ENCODE assay signal across 26 cellular contexts in genomic region chr9:134179918-134180785, GRCh38. TPM values are rescaled to one million over a fixed set of nuclear protein-coding genes. Genes with fewer than 3 reads are reported as not detected.
A peak's percentile ranks its signal among the peaks of the same experiment; 100 is the strongest.
DNase-seq lines count a peak whose midpoint lies in the region; ATAC-seq and TF ChIP-seq lines count a peak whose summit lies in the region.
"Had no signal": no experiment of that assay in that cellular context is flagged by ENCODE, and none has a peak within 500 bp of the region (broad histone marks: within the 10 kb centered on the region; RNA-seq: fewer than 3 reads in every experiment).

No MANE protein-coding gene starts in this region.

- H3K4me3 Mint-ChIP-seq in activated T-cell treated with anti-CD3 and anti-CD28 coated beads, Interleukin-2, amount 50 U/mL, for 4 hours = no peak overlapping the region
- H3K4me3 Mint-ChIP-seq in CD8-positive, alpha-beta memory T cell = peak overlapping the region in 4 of 7 donors; percentile 31 to 70 (median 47)
- no peak overlapping the region for H3K4me3 Mint-ChIP-seq in glutamatergic neuron (ENCODE audit: unreplicated experiment)
- H3K4me3 Mint-ChIP-seq: activated T-helper 17 cell treated with anti-CD3 and anti-CD28 coated beads, Interleukin-2, amount 50 U/mL, for 72 hours; CD4-positive, alpha-beta T cell; T-helper 2 cell treated with Interferon-gamma antibody and Interleukin-4, amounts not matched to agents 5 μg/mL and 100 μg/mL, for 36 hours; WTC11 had no signal

- H3K27me3 ChIP-seq in CD8-positive, alpha-beta memory T cell (ENCODE audit: insufficient read depth, low read length, poor library complexity, severe bottlenecking) = no peaks in the 10 kb centered on the region
- H3K27me3 ChIP-seq in foreskin keratinocyte = no peaks in the 10 kb centered on the region
- H3K27me3 ChIP-seq: cardiac muscle cell, MG63, uterus had no signal

- H3K36me3 ChIP-seq in CD8-positive, alpha-beta memory T cell (ENCODE audit: insufficient read depth, low read length) = no peaks in the 10 kb centered on the region
- H3K36me3 ChIP-seq: cardiac muscle cell, gastroesophageal sphincter, MG63, pancreas, SJSA1, uterus had no signal

- H3K4me1 ChIP-seq in CD8-positive, alpha-beta memory T cell (ENCODE audit: insufficient read depth, low read length) = peaks cover 19% of the 10 kb centered on the region
- no peaks in the 10 kb centered on the region for H3K4me1 ChIP-seq in foreskin keratinocyte
- H3K4me1 ChIP-seq: pancreas had no signal

- H3K9me3 ChIP-seq in CD8-positive, alpha-beta memory T cell (ENCODE audit: low read length) = no peaks in the 10 kb centered on the region
- H3K9me3 ChIP-seq: gastroesophageal sphincter, MG63, pancreas, SJSA1, uterus had no signal

- H3K27me3 Mint-ChIP-seq in activated T-cell treated with anti-CD3 and anti-CD28 coated beads, Interleukin-2, amount 50 U/mL, for 4 hours (ENCODE audit: low read depth) = peaks cover 8% of the 10 kb centered on the region
- H3K27me3 Mint-ChIP-seq in CD8-positive, alpha-beta memory T cell = no peaks in the 10 kb centered on the region
- peaks cover 5% of the 10 kb centered on the region for H3K27me3 Mint-ChIP-seq in glutamatergic neuron (ENCODE audit: unreplicated experiment)
- H3K27me3 Mint-ChIP-seq: CD4-positive, alpha-beta T cell had no signal

- no peaks in the 10 kb centered on the region for H3K9me3 Mint-ChIP-seq in activated T-cell treated with anti-CD3 and anti-CD28 coated beads, Interleukin-2, amount 50 U/mL, for 4 hours
- peaks cover 0 to 2% (median 0%) of the 10 kb centered on the region in 5 donors for H3K9me3 Mint-ChIP-seq in CD8-positive, alpha-beta memory T cell
- peaks cover 14% of the 10 kb centered on the region for H3K9me3 Mint-ChIP-seq in glutamatergic neuron (ENCODE audit: unreplicated experiment)
- H3K9me3 Mint-ChIP-seq: activated T-helper 17 cell treated with anti-CD3 and anti-CD28 coated beads, Interleukin-2, amount 50 U/mL, for 72 hours; CD4-positive, alpha-beta T cell; IgD-negative memory B cell had no signal

- intact Hi-C loops in posterior vena cava (cut with DNase I) = loop anchor here in 1 of 2 donors (10.0 kb wide), 1 partner anchor 145 kb away; the partner anchor contains the start of gene RXRA

- TF ChIP-seq CTCF in glutamatergic neuron (IDR thresholded peaks at IDR 0.05; ENCODE audit: partially characterized antibody, unreplicated experiment) (no peak), foreskin keratinocyte (conservative IDR thresholded peaks at IDR 0.05) (no peak)

- peak; percentile 3 for DNase-seq in activated T-cell treated with anti-CD3 and anti-CD28 coated beads, Interleukin-2, amount 50 U/mL, for 4 hours
- DNase-seq in activated T-cell treated with anti-CD3 and anti-CD28 coated beads, Interleukin-2, amount 50 U/mL, for 1 hour = no peak
- peak in 1 of 5 donors; percentile 26 for DNase-seq in CD8-positive, alpha-beta memory T cell
- DNase-seq in glutamatergic neuron (peak; percentile 10), posterior vena cava (ENCODE audit: low spot score) (peak; percentile 74), foreskin keratinocyte (no peak)
- DNase-seq: ACHN; CD4-positive, alpha-beta T cell; MG63; NCI-H1694; stimulated activated CD4-positive, alpha-beta T cell treated with anti-CD3 and anti-CD28 coated beads, Interleukin-2, amount 100 ng/mL, for 48 hours; uterus had no signal

- no peak for ATAC-seq in activated T-cell treated with anti-CD3 and anti-CD28 coated beads, Interleukin-2, amount 50 U/mL, for 4 hours
- ATAC-seq in GM18861 (IDR thresholded peaks at IDR 0.05; ENCODE audit: unreplicated experiment) (no peak), foreskin keratinocyte (no peak), GM21825 (IDR thresholded peaks at IDR 0.05; ENCODE audit: unreplicated experiment) (no peak)
- ATAC-seq: activated T-helper 17 cell treated with anti-CD3 and anti-CD28 coated beads, Interleukin-2, amount 50 U/mL, for 72 hours; gastroesophageal sphincter; pancreas; WTC11 had no signal

- H3K27ac Mint-ChIP-seq in CD8-positive, alpha-beta memory T cell = peak overlapping the region in 6 of 8 donors; percentile 44 to 88 (median 71)
- no peak overlapping the region for H3K27ac Mint-ChIP-seq in glutamatergic neuron (ENCODE audit: unreplicated experiment)
- H3K27ac Mint-ChIP-seq: activated T-helper 17 cell treated with anti-CD3 and anti-CD28 coated beads, Interleukin-2, amount 50 U/mL, for 72 hours; CD4-positive, alpha-beta T cell; IgD-negative memory B cell; T-helper 2 cell treated with Interferon-gamma antibody and Interleukin-4, amounts not matched to agents 5 μg/mL and 100 μg/mL, for 36 hours had no signal

- CTCF ChIA-PET in CD8-positive, alpha-beta memory T cell (lab: Charles Lee) = interaction anchor here (0.9 to 1.8 kb wide), 3 partner anchors 9 to 263 kb away, joined by 5 to 12 read pairs (median 7); no protein-coding TSS in a partner anchor

- POLR2A ChIA-PET in CD8-positive, alpha-beta memory T cell (lab: Charles Lee) = no interaction called here

- no peaks in the 10 kb centered on the region for H3K36me3 Mint-ChIP-seq in activated T-cell treated with anti-CD3 and anti-CD28 coated beads, Interleukin-2, amount 50 U/mL, for 4 hours (ENCODE audit: insufficient read depth)
- peaks cover 0 to 3% (median 0%) of the 10 kb centered on the region in 3 donors for H3K36me3 Mint-ChIP-seq in CD8-positive, alpha-beta memory T cell
- H3K36me3 Mint-ChIP-seq in glutamatergic neuron (ENCODE audit: unreplicated experiment) = no peaks in the 10 kb centered on the region
- H3K36me3 Mint-ChIP-seq: IgD-negative memory B cell had no signal

- no peak overlapping the region for H3K27ac ChIP-seq in CD8-positive, alpha-beta memory T cell (ENCODE audit: low read depth, low read length)
- no peak overlapping the region for H3K27ac ChIP-seq in foreskin keratinocyte
- H3K27ac ChIP-seq: cardiac muscle cell, gastroesophageal sphincter, HL-60, pancreas, SJSA1, skin epidermis, uterus had no signal

- H3K4me3 ChIP-seq in CD8-positive, alpha-beta memory T cell (ENCODE audit: low read length) = no peak overlapping the region
- H3K4me3 ChIP-seq: cardiac muscle cell, gastroesophageal sphincter, lung, MG63, pancreas, SJSA1, skin epidermis, uterus had no signal

- peaks cover 21% of the 10 kb centered on the region for H3K4me1 Mint-ChIP-seq in activated T-cell treated with anti-CD3 and anti-CD28 coated beads, Interleukin-2, amount 50 U/mL, for 4 hours (ENCODE audit: low read depth)
- H3K4me1 Mint-ChIP-seq in CD8-positive, alpha-beta memory T cell = peaks cover 33 to 40% (median 40%) of the 10 kb centered on the region in 3 donors
- peaks cover 7% of the 10 kb centered on the region for H3K4me1 Mint-ChIP-seq in glutamatergic neuron (ENCODE audit: low read depth, unreplicated experiment)
- H3K4me1 Mint-ChIP-seq: WTC11 had no signal

RNA-seq across cellular contexts. Expression of gene RNU6ATAC, which starts 15.8 kb away (rescaled TPM):
- 10 to 100 TPM; 35.6 to 48.6 (median 43.2) TPM for total RNA-seq in activated T-cell treated with anti-CD3 and anti-CD28 coated beads, Interleukin-2, amount 50 U/mL, for 4 hours
- total RNA-seq in CD8-positive, alpha-beta memory T cell = 10 to 100 TPM in 1 of 2 experiments, 1 to 10 TPM in 1; 9.7 to 15.5 TPM
- polyA plus RNA-seq in CD8-positive, alpha-beta memory T cell = not detected
- total RNA-seq in glutamatergic neuron (ENCODE audit: unreplicated experiment) (121 TPM), posterior vena cava (100 to 1,000 TPM; 327 to 473 TPM), foreskin keratinocyte (not detected in 2 replicates)
- not detected in 2 replicates for polyA plus RNA-seq in foreskin keratinocyte
- total RNA-seq: cardiac muscle cell, gastroesophageal sphincter, SJSA1 had no signal
- polyA plus RNA-seq: cardiac muscle cell, esophagus, IgD-negative memory B cell, lung, pancreas had no signal

RNA-seq across cellular contexts. Expression of gene WDR5, which starts 44.3 kb away (rescaled TPM):
- total RNA-seq in activated T-cell treated with anti-CD3 and anti-CD28 coated beads, Interleukin-2, amount 50 U/mL, for 4 hours = 10 to 100 TPM; 67.7 to 84.6 (median 71.1) TPM
- 10 to 100 TPM; 62.2 to 64.3 TPM for total RNA-seq in CD8-positive, alpha-beta memory T cell
- polyA plus RNA-seq in CD8-positive, alpha-beta memory T cell = 16.4 TPM
- 45.9 TPM for total RNA-seq in glutamatergic neuron (ENCODE audit: unreplicated experiment)
- 10 to 100 TPM; 17.0 to 17.1 TPM for total RNA-seq in posterior vena cava
- 46.0 and 53.1 TPM in 2 replicates for total RNA-seq in foreskin keratinocyte
- polyA plus RNA-seq in foreskin keratinocyte = 38.5 and 47.0 TPM in 2 replicates

Comparison
In these comparisons a context has a peak if more than half of its experiments do, and no peak if none do; other contexts are left out.
1. DNase-seq: peak in activated T-cell treated with anti-CD3 and anti-CD28 coated beads, Interleukin-2, amount 50 U/mL, for 4 hours (single experiment), glutamatergic neuron (single experiment) and posterior vena cava (single experiment); none in activated T-cell treated with anti-CD3 and anti-CD28 coated beads, Interleukin-2, amount 50 U/mL, for 1 hour (single experiment) and foreskin keratinocyte (0 of 2).
2. H3K4me3 Mint-ChIP-seq: peak in CD8-positive, alpha-beta memory T cell (4 of 7); none in activated T-cell treated with anti-CD3 and anti-CD28 coated beads, Interleukin-2, amount 50 U/mL, for 4 hours (single experiment) and glutamatergic neuron (single experiment).